In the genomic region with DNA sequence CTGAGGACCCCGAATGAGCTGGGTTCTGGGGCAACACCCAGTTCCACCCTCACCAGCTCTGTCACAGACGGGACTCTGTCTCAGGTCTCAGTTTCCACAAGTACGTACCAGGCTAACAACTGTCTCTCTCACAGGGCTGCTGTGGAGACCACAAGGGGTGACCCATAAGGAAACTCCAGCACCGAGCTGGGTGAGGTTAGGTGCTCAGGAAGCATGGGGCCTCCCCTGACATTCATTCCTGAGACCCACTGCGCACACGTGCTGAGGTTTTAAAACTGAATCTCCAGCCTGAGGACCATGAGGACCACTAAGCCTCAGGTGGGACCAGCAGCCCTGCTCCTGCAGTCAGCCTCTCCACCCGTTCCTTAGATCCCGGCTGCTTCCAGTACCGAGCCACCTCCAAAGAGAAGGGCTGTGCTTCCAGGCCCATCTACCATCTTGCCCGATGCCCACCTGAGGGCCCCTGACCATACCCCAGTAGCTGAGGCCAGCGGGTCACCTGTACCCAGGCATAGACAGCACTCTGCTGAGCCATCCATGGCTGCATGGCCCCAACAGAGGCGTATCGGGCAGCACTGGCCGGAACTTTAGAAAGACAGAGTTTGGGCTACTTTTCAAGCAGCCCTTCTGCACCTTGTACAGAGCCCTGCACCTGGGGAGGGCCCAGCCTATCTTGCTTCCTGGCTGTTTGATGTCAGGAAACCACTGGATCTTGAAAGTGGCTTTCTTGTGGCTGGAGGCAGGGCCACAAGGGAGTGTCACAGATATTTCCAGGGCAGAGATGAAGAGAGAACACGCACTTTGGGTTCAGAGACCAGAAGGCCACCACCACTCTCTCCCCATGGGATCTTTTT, we compare ENCODE assay signal across 12 cellular contexts. TPM values are rescaled to one million over a fixed set of nuclear protein-coding genes. Genes with fewer than 3 reads are reported as not detected.
A peak's percentile ranks its signal among the peaks of the same experiment; 100 is the strongest.
DNase-seq lines count a peak whose midpoint lies in the region; ATAC-seq and TF ChIP-seq lines count a peak whose summit lies in the region.
"Had no signal": no experiment of that assay in that cellular context is flagged by ENCODE, and none has a peak within 500 bp of the region (broad histone marks: within the 10 kb centered on the region; RNA-seq: fewer than 3 reads in every experiment).

No MANE protein-coding gene starts in this region.

- no peak overlapping the region for H2AFZ ChIP-seq in GM23338

- no peaks in the 10 kb centered on the region for H3K79me2 ChIP-seq in GM23338 (replicated peaks; ENCODE audit: insufficient read depth)

- intact Hi-C loops in activated CD4-positive, alpha-beta T cell treated with anti-CD3 and anti-CD28 coated beads, Interleukin-2, amount 10 ng/mL, durations not matched to agents 24 days and 14 days (cut with micrococcal nuclease) = no loop called here
- intact Hi-C loops in cardiac septum (cut with DNase I) = no loop called here

- POLR2A ChIA-PET in activated naive CD8-positive, alpha-beta T cell treated with anti-CD3 and anti-CD28 coated beads, Interleukin-2, amount 10 ng/mL, durations not matched to agents 7 days and 5 days (lab: Charles Lee) = no interaction called here

- H3K9me3 Mint-ChIP-seq in activated CD4-positive, alpha-beta T cell treated with anti-CD3 and anti-CD28 coated beads, Interleukin-2, amount 10 ng/mL, durations not matched to agents 24 days and 14 days = no peaks in the 10 kb centered on the region
- no peaks in the 10 kb centered on the region for H3K9me3 Mint-ChIP-seq in activated naive CD8-positive, alpha-beta T cell treated with anti-CD3 and anti-CD28 coated beads, Interleukin-2, amount 10 ng/mL, durations not matched to agents 7 days and 5 days
- no peaks in the 10 kb centered on the region for H3K9me3 Mint-ChIP-seq in GM23338
- H3K9me3 Mint-ChIP-seq: memory B cell had no signal

- H3K4me1 Mint-ChIP-seq in activated CD4-positive, alpha-beta T cell treated with anti-CD3 and anti-CD28 coated beads, Interleukin-2, amount 10 ng/mL, durations not matched to agents 24 days and 14 days = peaks cover 18% of the 10 kb centered on the region
- peaks cover 17% of the 10 kb centered on the region for H3K4me1 Mint-ChIP-seq in activated naive CD8-positive, alpha-beta T cell treated with anti-CD3 and anti-CD28 coated beads, Interleukin-2, amount 10 ng/mL, durations not matched to agents 7 days and 5 days
- peaks cover 14% of the 10 kb centered on the region for H3K4me1 Mint-ChIP-seq in GM23338
- H3K4me1 Mint-ChIP-seq: memory B cell had no signal

- TF ChIP-seq CTCF in GM23338 (conservative IDR thresholded peaks at IDR 0.05; ENCODE audit: low read depth in 2 of 2) = no peak

- no peak overlapping the region for H3K4me3 ChIP-seq in GM23338
- H3K4me3 ChIP-seq: pancreas had no signal

- peaks cover 48% of the 10 kb centered on the region for H3K27me3 Mint-ChIP-seq in activated CD4-positive, alpha-beta T cell treated with anti-CD3 and anti-CD28 coated beads, Interleukin-2, amount 10 ng/mL, durations not matched to agents 24 days and 14 days
- H3K27me3 Mint-ChIP-seq in activated naive CD8-positive, alpha-beta T cell treated with anti-CD3 and anti-CD28 coated beads, Interleukin-2, amount 10 ng/mL, durations not matched to agents 7 days and 5 days = peaks cover 78% of the 10 kb centered on the region
- H3K27me3 Mint-ChIP-seq in GM23338 (ENCODE audit: insufficient read depth, low read depth, poor library complexity) = peaks cover 2% of the 10 kb centered on the region
- H3K27me3 Mint-ChIP-seq: memory B cell had no signal

- H3K27ac ChIP-seq in GM23338 (ENCODE audit: low read depth) = no peak overlapping the region
- H3K27ac ChIP-seq: pancreas had no signal

- peak; percentile 16 for DNase-seq in activated T-cell treated with anti-CD3 and anti-CD28 coated beads for 1 hour (ENCODE audit: low read depth)
- no peak for DNase-seq in activated T-cell treated with anti-CD3 and anti-CD28 coated beads for 4 hours
- peak; percentile 90 for DNase-seq in activated CD4-positive, alpha-beta T cell treated with anti-CD3 and anti-CD28 coated beads, Interleukin-2, amount 10 ng/mL, durations not matched to agents 24 days and 14 days
- peak; percentile 68 for DNase-seq in activated naive CD8-positive, alpha-beta T cell treated with anti-CD3 and anti-CD28 coated beads, Interleukin-2, amount 10 ng/mL, durations not matched to agents 7 days and 5 days
- DNase-seq in stimulated activated naive CD8-positive, alpha-beta T cell treated with anti-CD3 and anti-CD28 coated beads, Interleukin-15, Interleukin-2, amounts not matched to agents 100 U/mL and 50 U/mL, for 24 hours = peak; percentile 18
- DNase-seq in mucosa of gallbladder (ENCODE audit: low spot score) = no peak
- no peak for DNase-seq in GM23338 (ENCODE audit: low spot score)
- no peak for DNase-seq in cardiac septum (ENCODE audit: low spot score)
- DNase-seq: NCI-H1417 treated with DMSO at 0.1 percent for 48 hours, pancreas had no signal

- no peaks in the 10 kb centered on the region for H4K20me1 ChIP-seq in GM23338 (replicated peaks; ENCODE audit: insufficient read depth)

- H3K27me3 ChIP-seq in GM23338 (ENCODE audit: insufficient read depth) = no peaks in the 10 kb centered on the region
- H3K27me3 ChIP-seq: pancreas had no signal

- H3K4me3 Mint-ChIP-seq in activated CD4-positive, alpha-beta T cell treated with anti-CD3 and anti-CD28 coated beads, Interleukin-2, amount 10 ng/mL, durations not matched to agents 24 days and 14 days = peak overlapping the region; percentile 54
- H3K4me3 Mint-ChIP-seq in activated naive CD8-positive, alpha-beta T cell treated with anti-CD3 and anti-CD28 coated beads, Interleukin-2, amount 10 ng/mL, durations not matched to agents 7 days and 5 days = peak overlapping the region; percentile 61
- H3K4me3 Mint-ChIP-seq in GM23338 = no peak overlapping the region
- H3K4me3 Mint-ChIP-seq: memory B cell had no signal

- ATAC-seq in activated naive CD8-positive, alpha-beta T cell treated with anti-CD3 and anti-CD28 coated beads, Interleukin-2, amount 10 ng/mL, durations not matched to agents 7 days and 5 days (ENCODE audit: low read depth) = peak; percentile 96
- ATAC-seq in stimulated activated naive CD8-positive, alpha-beta T cell treated with anti-CD3 and anti-CD28 coated beads, Interleukin-15, Interleukin-2, amounts not matched to agents 100 U/mL and 50 U/mL, for 24 hours = peak; percentile 61
- no peak for ATAC-seq in GM23338
- ATAC-seq: HCT116, pancreas had no signal

- H3K4me2 ChIP-seq in GM23338 = no peak overlapping the region

- H3K9me2 ChIP-seq in GM23338 (ENCODE audit: insufficient read depth) = no peaks in the 10 kb centered on the region

- no peaks in the 10 kb centered on the region for H3K36me3 Mint-ChIP-seq in activated CD4-positive, alpha-beta T cell treated with anti-CD3 and anti-CD28 coated beads, Interleukin-2, amount 10 ng/mL, durations not matched to agents 24 days and 14 days (ENCODE audit: low read depth)
- no peaks in the 10 kb centered on the region for H3K36me3 Mint-ChIP-seq in activated naive CD8-positive, alpha-beta T cell treated with anti-CD3 and anti-CD28 coated beads, Interleukin-2, amount 10 ng/mL, durations not matched to agents 7 days and 5 days
- no peaks in the 10 kb centered on the region for H3K36me3 Mint-ChIP-seq in GM23338 (ENCODE audit: low read depth)
- H3K36me3 Mint-ChIP-seq: memory B cell had no signal

- no peaks in the 10 kb centered on the region for H3K4me1 ChIP-seq in GM23338 (ENCODE audit: insufficient read depth)

- H3K27ac Mint-ChIP-seq in activated CD4-positive, alpha-beta T cell treated with anti-CD3 and anti-CD28 coated beads, Interleukin-2, amount 10 ng/mL, durations not matched to agents 24 days and 14 days = no peak overlapping the region
- no peak overlapping the region for H3K27ac Mint-ChIP-seq in activated naive CD8-positive, alpha-beta T cell treated with anti-CD3 and anti-CD28 coated beads, Interleukin-2, amount 10 ng/mL, durations not matched to agents 7 days and 5 days
- no peak overlapping the region for H3K27ac Mint-ChIP-seq in GM23338
- H3K27ac Mint-ChIP-seq: memory B cell had no signal

- H3K36me3 ChIP-seq in GM23338 (ENCODE audit: insufficient read depth) = no peaks in the 10 kb centered on the region
- H3K36me3 ChIP-seq: pancreas had no signal

- no peaks in the 10 kb centered on the region for H3F3A ChIP-seq in GM23338 (replicated peaks; ENCODE audit: low read depth)

TF ChIP-seq in GM23338, 12 proteins besides CTCF, POLR2A, EP300 and RAD21 (continues in another document):
- TF ChIP-seq NANOG (IDR thresholded peaks at IDR 0.05; ENCODE audit: borderline replicate concordance) (no peak), POLR2AphosphoS5 (IDR thresholded peaks at IDR 0.05; ENCODE audit: low read depth) (no peak), ETS1 (IDR thresholded peaks at IDR 0.05) (no peak), EZH2 (IDR thresholded peaks at IDR 0.05; ENCODE audit: low read depth, unreplicated experiment) (no peak), STAT1 (IDR thresholded peaks at IDR 0.05; ENCODE audit: unreplicated experiment) (no peak), ZNF331 (CRISPR knock-in tag; IDR thresholded peaks at IDR 0.05; ENCODE audit: low read depth) (no peak), CREB1 (CRISPR knock-in tag; IDR thresholded peaks at IDR 0.05; ENCODE audit: low read depth) (no peak)

RNA-seq across cellular contexts. Expression of gene HSPA12A, which starts 18.7 kb away (rescaled TPM):
- total RNA-seq in activated CD4-positive, alpha-beta T cell treated with anti-CD3 and anti-CD28 coated beads, Interleukin-2, amount 10 ng/mL, durations not matched to agents 24 days and 14 days = 0.05 TPM in 1 of 2 replicates, not detected in the other
- total RNA-seq in activated naive CD8-positive, alpha-beta T cell treated with anti-CD3 and anti-CD28 coated beads, Interleukin-2, amount 10 ng/mL, durations not matched to agents 7 days and 5 days = under 1 TPM; 0.06 to 0.09 TPM
- total RNA-seq in mucosa of gallbladder (16.5 TPM), cardiac septum (8.1 TPM)
- 5.2 and 6.3 TPM in 2 replicates for total RNA-seq in GM23338 (2014; rRNA removed; shearing (Covaris generic))
- polyA plus RNA-seq in GM23338 (2016; fragmentation: Nextera tagmentation; extraction: Ambion mirVana) = 4.4 and 5.6 TPM in 2 replicates

Comparison
In these comparisons a context has a peak if more than half of its experiments do, and no peak if none do; other contexts are left out.
1. DNase-seq: peak in activated T-cell treated with anti-CD3 and anti-CD28 coated beads for 1 hour (single experiment), activated CD4-positive, alpha-beta T cell treated with anti-CD3 and anti-CD28 coated beads, Interleukin-2, amount 10 ng/mL, durations not matched to agents 24 days and 14 days (single experiment), activated naive CD8-positive, alpha-beta T cell treated with anti-CD3 and anti-CD28 coated beads, Interleukin-2, amount 10 ng/mL, durations not matched to agents 7 days and 5 days (single experiment) and stimulated activated naive CD8-positive, alpha-beta T cell treated with anti-CD3 and anti-CD28 coated beads, Interleukin-15, Interleukin-2, amounts not matched to agents 100 U/mL and 50 U/mL, for 24 hours (single experiment); none in activated T-cell treated with anti-CD3 and anti-CD28 coated beads for 4 hours (single experiment), mucosa of gallbladder (single experiment), GM23338 (single experiment) and cardiac septum (single experiment).